ENCODE assay signal across 1 cellular context in the genomic region with DNA sequence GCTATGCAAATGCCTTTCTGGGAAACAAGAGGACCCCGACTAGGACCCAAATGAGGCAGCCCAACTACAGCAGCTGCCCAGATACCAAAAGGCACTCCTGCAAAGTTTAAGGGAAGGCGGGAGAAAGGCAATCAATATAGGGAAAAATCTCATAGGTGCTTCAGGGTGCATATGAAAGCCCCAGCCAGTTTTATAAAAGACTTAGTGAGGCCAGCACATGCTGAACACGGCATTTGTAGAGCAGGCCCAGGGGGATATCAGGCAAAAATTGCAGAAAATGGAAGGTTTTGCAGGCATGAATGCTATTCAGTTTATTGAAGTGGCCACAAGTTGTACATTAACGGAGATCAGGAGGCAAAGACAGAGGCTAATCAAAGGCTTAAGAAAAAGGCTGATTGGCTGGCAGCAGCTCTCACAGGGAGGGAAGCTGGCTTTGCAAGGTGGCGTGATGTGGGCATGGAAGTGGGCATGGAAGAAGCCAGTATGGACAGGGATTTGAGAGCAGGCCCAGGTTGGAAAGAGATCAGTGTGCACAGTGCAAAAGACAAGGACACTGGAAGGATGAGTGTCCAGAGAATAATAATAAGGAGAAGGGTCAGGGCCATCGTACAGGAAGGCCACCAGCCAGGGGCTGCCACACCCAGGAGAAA.
TF ChIP-seq lines count a peak whose summit lies in the region.

No MANE protein-coding gene starts in this region.

TF ChIP-seq in HepG2, 621 proteins besides CTCF, POLR2A, EP300 and RAD21 (continues in another document):
- TF ChIP-seq SRSF1 (optimal IDR thresholded peaks at IDR 0.05; ENCODE audit: low read depth, low read length) (no peak), ARID2 (CRISPR knock-in tag; IDR thresholded peaks at IDR 0.05; ENCODE audit: borderline replicate concordance) (0 out of 2 replicates have a peak, but pooled peaks have one; percentile 29), TBP (CRISPR knock-in tag; IDR thresholded peaks at IDR 0.05) (no peak), GTF3A (CRISPR knock-in tag; conservative IDR thresholded peaks at IDR 0.05) (no peak), ATM (IDR thresholded peaks at IDR 0.05; ENCODE audit: borderline replicate concordance) (no peak), ZSCAN9 (CRISPR knock-in tag; IDR thresholded peaks at IDR 0.05; ENCODE audit: borderline replicate concordance) (no peak), ARNTL (CRISPR knock-in tag; IDR thresholded peaks at IDR 0.05) (no peak), STAG1 (CRISPR knock-in tag; IDR thresholded peaks at IDR 0.05) (no peak), CHD2 (IDR thresholded peaks at IDR 0.05; ENCODE audit: low read depth, low read length) (no peak), FOSL1 (CRISPR knock-in tag; IDR thresholded peaks at IDR 0.05; ENCODE audit: borderline replicate concordance) (no peak), ZNF292 (CRISPR knock-in tag; IDR thresholded peaks at IDR 0.05; ENCODE audit: borderline replicate concordance, low read depth) (no peak), TCF7L2 (IDR thresholded peaks at IDR 0.05; ENCODE audit: low read depth, low read length) (no peak), ZNF788 (CRISPR knock-in tag; IDR thresholded peaks at IDR 0.05; ENCODE audit: borderline replicate concordance) (no peak), HOXD1 (CRISPR knock-in tag; IDR thresholded peaks at IDR 0.05) (no peak), KLF12 (CRISPR knock-in tag; IDR thresholded peaks at IDR 0.05; ENCODE audit: borderline replicate concordance) (no peak), ZNF253 (CRISPR knock-in tag; IDR thresholded peaks at IDR 0.05; ENCODE audit: borderline replicate concordance) (no peak), STAT5B (CRISPR knock-in tag; IDR thresholded peaks at IDR 0.05) (no peak), MLLT10 (CRISPR knock-in tag; IDR thresholded peaks at IDR 0.05) (no peak), ZNF841 (CRISPR knock-in tag; IDR thresholded peaks at IDR 0.05; ENCODE audit: borderline replicate concordance) (no peak), GABPB1 (CRISPR knock-in tag; IDR thresholded peaks at IDR 0.05) (no peak), MAF1 (CRISPR knock-in tag; IDR thresholded peaks at IDR 0.05; ENCODE audit: borderline replicate concordance) (no peak), RFX1 (IDR thresholded peaks at IDR 0.05) (no peak), ZNF775 (CRISPR knock-in tag; IDR thresholded peaks at IDR 0.05; ENCODE audit: borderline replicate concordance) (no peak), EED (CRISPR knock-in tag; IDR thresholded peaks at IDR 0.05) (no peak), KLF13 (CRISPR knock-in tag; IDR thresholded peaks at IDR 0.05) (no peak), IKZF1 (IDR thresholded peaks at IDR 0.05) (no peak), GATAD2A (CRISPR knock-in tag; IDR thresholded peaks at IDR 0.05) (0 out of 2 replicates have a peak, but pooled peaks have one; percentile 11), HNRNPL (IDR thresholded peaks at IDR 0.05; ENCODE audit: low read depth, low read length) (0 out of 2 replicates have a peak, but pooled peaks have one; percentile 31), PAF1 (CRISPR knock-in tag; IDR thresholded peaks at IDR 0.05) (no peak), MXD4 (CRISPR knock-in tag; IDR thresholded peaks at IDR 0.05) (no peak), HNF4G (IDR thresholded peaks at IDR 0.05; ENCODE audit: borderline replicate concordance, low read depth, low read length) (no peak), HNF4G (CRISPR knock-in tag; IDR thresholded peaks at IDR 0.05; ENCODE audit: borderline replicate concordance, low read depth) (no peak), CREM (IDR thresholded peaks at IDR 0.05) (no peak), CREM (CRISPR knock-in tag; IDR thresholded peaks at IDR 0.05) (no peak), ZNF501 (CRISPR knock-in tag; IDR thresholded peaks at IDR 0.05) (peak; percentile 55; the same call in 1 of the 2 replicates), TCF12 (IDR thresholded peaks at IDR 0.05) (no peak), TCF12 (CRISPR knock-in tag; IDR thresholded peaks at IDR 0.05) (no peak)
- TF ChIP-seq, protein P1, sequence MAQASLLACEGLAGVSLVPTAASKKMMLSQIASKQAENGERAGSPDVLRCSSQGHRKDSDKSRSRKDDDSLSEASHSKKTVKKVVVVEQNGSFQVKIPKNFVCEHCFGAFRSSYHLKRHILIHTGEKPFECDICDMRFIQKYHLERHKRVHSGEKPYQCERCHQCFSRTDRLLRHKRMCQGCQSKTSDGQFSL (CRISPR knock-in tag; IDR thresholded peaks at IDR 0.05), result no peak
- TF ChIP-seq, protein P2, sequence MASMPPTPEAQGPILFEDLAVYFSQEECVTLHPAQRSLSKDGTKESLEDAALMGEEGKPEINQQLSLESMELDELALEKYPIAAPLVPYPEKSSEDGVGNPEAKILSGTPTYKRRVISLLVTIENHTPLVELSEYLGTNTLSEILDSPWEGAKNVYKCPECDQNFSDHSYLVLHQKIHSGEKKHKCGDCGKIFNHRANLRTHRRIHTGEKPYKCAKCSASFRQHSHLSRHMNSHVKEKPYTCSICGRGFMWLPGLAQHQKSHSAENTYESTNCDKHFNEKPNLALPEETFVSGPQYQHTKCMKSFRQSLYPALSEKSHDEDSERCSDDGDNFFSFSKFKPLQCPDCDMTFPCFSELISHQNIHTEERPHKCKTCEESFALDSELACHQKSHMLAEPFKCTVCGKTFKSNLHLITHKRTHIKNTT (CRISPR knock-in tag; IDR thresholded peaks at IDR 0.05), result no peak
- TF ChIP-seq, protein P3, sequence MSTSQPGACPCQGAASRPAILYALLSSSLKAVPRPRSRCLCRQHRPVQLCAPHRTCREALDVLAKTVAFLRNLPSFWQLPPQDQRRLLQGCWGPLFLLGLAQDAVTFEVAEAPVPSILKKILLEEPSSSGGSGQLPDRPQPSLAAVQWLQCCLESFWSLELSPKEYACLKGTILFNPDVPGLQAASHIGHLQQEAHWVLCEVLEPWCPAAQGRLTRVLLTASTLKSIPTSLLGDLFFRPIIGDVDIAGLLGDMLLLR (CRISPR knock-in tag; IDR thresholded peaks at IDR 0.05), result no peak
- TF ChIP-seq, protein P4, sequence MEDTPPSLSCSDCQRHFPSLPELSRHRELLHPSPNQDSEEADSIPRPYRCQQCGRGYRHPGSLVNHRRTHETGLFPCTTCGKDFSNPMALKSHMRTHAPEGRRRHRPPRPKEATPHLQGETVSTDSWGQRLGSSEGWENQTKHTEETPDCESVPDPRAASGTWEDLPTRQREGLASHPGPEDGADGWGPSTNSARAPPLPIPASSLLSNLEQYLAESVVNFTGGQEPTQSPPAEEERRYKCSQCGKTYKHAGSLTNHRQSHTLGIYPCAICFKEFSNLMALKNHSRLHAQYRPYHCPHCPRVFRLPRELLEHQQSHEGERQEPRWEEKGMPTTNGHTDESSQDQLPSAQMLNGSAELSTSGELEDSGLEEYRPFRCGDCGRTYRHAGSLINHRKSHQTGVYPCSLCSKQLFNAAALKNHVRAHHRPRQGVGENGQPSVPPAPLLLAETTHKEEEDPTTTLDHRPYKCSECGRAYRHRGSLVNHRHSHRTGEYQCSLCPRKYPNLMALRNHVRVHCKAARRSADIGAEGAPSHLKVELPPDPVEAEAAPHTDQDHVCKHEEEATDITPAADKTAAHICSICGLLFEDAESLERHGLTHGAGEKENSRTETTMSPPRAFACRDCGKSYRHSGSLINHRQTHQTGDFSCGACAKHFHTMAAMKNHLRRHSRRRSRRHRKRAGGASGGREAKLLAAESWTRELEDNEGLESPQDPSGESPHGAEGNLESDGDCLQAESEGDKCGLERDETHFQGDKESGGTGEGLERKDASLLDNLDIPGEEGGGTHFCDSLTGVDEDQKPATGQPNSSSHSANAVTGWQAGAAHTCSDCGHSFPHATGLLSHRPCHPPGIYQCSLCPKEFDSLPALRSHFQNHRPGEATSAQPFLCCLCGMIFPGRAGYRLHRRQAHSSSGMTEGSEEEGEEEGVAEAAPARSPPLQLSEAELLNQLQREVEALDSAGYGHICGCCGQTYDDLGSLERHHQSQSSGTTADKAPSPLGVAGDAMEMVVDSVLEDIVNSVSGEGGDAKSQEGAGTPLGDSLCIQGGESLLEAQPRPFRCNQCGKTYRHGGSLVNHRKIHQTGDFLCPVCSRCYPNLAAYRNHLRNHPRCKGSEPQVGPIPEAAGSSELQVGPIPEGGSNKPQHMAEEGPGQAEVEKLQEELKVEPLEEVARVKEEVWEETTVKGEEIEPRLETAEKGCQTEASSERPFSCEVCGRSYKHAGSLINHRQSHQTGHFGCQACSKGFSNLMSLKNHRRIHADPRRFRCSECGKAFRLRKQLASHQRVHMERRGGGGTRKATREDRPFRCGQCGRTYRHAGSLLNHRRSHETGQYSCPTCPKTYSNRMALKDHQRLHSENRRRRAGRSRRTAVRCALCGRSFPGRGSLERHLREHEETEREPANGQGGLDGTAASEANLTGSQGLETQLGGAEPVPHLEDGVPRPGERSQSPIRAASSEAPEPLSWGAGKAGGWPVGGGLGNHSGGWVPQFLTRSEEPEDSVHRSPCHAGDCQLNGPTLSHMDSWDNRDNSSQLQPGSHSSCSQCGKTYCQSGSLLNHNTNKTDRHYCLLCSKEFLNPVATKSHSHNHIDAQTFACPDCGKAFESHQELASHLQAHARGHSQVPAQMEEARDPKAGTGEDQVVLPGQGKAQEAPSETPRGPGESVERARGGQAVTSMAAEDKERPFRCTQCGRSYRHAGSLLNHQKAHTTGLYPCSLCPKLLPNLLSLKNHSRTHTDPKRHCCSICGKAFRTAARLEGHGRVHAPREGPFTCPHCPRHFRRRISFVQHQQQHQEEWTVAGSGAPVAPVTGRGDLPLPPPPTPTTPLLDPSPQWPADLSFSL (CRISPR knock-in tag; IDR thresholded peaks at IDR 0.05), result no peak
- TF ChIP-seq, protein P5, sequence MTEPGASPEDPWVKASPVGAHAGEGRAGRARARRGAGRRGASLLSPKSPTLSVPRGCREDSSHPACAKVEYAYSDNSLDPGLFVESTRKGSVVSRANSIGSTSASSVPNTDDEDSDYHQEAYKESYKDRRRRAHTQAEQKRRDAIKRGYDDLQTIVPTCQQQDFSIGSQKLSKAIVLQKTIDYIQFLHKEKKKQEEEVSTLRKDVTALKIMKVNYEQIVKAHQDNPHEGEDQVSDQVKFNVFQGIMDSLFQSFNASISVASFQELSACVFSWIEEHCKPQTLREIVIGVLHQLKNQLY (CRISPR knock-in tag; IDR thresholded peaks at IDR 0.05), result no peak
- TF ChIP-seq, protein P6, sequence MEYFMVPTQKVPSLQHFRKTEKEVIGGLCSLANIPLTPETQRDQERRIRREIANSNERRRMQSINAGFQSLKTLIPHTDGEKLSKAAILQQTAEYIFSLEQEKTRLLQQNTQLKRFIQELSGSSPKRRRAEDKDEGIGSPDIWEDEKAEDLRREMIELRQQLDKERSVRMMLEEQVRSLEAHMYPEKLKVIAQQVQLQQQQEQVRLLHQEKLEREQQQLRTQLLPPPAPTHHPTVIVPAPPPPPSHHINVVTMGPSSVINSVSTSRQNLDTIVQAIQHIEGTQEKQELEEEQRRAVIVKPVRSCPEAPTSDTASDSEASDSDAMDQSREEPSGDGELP (IDR thresholded peaks at IDR 0.05; ENCODE audit: borderline replicate concordance, low read depth), result no peak
- TF ChIP-seq, protein P7, sequence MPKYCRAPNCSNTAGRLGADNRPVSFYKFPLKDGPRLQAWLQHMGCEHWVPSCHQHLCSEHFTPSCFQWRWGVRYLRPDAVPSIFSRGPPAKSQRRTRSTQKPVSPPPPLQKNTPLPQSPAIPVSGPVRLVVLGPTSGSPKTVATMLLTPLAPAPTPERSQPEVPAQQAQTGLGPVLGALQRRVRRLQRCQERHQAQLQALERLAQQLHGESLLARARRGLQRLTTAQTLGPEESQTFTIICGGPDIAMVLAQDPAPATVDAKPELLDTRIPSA (CRISPR knock-in tag; IDR thresholded peaks at IDR 0.05; ENCODE audit: borderline replicate concordance), result no peak
- TF ChIP-seq, protein P8, sequence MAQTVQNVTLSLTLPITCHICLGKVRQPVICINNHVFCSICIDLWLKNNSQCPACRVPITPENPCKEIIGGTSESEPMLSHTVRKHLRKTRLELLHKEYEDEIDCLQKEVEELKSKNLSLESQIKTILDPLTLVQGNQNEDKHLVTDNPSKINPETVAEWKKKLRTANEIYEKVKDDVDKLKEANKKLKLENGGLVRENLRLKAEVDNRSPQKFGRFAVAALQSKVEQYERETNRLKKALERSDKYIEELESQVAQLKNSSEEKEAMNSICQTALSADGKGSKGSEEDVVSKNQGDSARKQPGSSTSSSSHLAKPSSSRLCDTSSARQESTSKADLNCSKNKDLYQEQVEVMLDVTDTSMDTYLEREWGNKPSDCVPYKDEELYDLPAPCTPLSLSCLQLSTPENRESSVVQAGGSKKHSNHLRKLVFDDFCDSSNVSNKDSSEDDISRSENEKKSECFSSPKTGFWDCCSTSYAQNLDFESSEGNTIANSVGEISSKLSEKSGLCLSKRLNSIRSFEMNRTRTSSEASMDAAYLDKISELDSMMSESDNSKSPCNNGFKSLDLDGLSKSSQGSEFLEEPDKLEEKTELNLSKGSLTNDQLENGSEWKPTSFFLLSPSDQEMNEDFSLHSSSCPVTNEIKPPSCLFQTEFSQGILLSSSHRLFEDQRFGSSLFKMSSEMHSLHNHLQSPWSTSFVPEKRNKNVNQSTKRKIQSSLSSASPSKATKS (CRISPR knock-in tag; IDR thresholded peaks at IDR 0.05), result no peak
- TF ChIP-seq, protein P9, sequence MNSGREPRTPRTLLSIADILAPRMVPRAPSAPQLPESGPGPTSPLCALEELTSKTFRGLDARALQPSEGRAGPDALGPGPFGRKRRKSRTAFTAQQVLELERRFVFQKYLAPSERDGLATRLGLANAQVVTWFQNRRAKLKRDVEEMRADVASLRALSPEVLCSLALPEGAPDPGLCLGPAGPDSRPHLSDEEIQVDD (CRISPR knock-in tag; IDR thresholded peaks at IDR 0.05; ENCODE audit: borderline replicate concordance), result no peak
- TF ChIP-seq, protein P10, sequence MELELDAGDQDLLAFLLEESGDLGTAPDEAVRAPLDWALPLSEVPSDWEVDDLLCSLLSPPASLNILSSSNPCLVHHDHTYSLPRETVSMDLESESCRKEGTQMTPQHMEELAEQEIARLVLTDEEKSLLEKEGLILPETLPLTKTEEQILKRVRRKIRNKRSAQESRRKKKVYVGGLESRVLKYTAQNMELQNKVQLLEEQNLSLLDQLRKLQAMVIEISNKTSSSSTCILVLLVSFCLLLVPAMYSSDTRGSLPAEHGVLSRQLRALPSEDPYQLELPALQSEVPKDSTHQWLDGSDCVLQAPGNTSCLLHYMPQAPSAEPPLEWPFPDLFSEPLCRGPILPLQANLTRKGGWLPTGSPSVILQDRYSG (CRISPR knock-in tag; IDR thresholded peaks at IDR 0.05), result no peak
- TF ChIP-seq, protein P11, sequence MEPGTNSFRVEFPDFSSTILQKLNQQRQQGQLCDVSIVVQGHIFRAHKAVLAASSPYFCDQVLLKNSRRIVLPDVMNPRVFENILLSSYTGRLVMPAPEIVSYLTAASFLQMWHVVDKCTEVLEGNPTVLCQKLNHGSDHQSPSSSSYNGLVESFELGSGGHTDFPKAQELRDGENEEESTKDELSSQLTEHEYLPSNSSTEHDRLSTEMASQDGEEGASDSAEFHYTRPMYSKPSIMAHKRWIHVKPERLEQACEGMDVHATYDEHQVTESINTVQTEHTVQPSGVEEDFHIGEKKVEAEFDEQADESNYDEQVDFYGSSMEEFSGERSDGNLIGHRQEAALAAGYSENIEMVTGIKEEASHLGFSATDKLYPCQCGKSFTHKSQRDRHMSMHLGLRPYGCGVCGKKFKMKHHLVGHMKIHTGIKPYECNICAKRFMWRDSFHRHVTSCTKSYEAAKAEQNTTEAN (CRISPR knock-in tag; conservative IDR thresholded peaks at IDR 0.05), result no peak
